ENCODE assay signal across 14 cellular contexts in the genomic region with DNA sequence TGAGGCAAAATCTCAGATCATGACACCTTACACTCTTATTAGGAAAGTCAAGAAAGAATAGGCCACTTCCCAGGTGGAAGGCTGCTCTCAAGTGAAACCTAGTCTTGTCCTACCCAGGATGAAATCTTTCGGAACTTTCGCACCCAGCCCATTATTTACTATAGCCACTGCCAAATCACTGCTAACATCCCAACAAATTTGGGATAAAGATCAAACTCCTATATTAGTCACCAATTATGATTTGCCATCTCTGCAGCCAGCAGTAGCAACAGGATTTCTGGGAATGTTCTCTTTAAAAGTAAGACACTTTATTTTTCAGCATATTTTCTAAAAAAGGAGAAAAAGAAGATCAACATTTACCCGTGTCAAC.
DNase-seq lines count a peak whose midpoint lies in the region; ATAC-seq and TF ChIP-seq lines count a peak whose summit lies in the region.
"Had no signal": no experiment of that assay in that cellular context is flagged by ENCODE, and none has a peak within 500 bp of the region (broad histone marks: within the 10 kb centered on the region; RNA-seq: fewer than 3 reads in every experiment).

No MANE protein-coding gene starts in this region.

- H3K27ac ChIP-seq in RWPE2 (ENCODE audit: poor library complexity, severe bottlenecking) (peak overlapping the region; percentile 97), coronary artery (peak overlapping the region; percentile 25 to 70), osteoblast (ENCODE audit: low read depth, low read length) (peak overlapping the region; percentile 59), uterus (peak overlapping the region; percentile 84 to 94)

- no peak overlapping the region for H3K4me3 ChIP-seq in RWPE2 (ENCODE audit: severe bottlenecking)
- no peak overlapping the region for H3K4me3 ChIP-seq in coronary artery
- no peak overlapping the region for H3K4me3 ChIP-seq in osteoblast (ENCODE audit: insufficient read depth, low read length)
- no peak overlapping the region for H3K4me3 ChIP-seq in uterus
- H3K4me3 ChIP-seq in BE2C (ENCODE audit: low read depth, low read length) = no peak overlapping the region

- no peak overlapping the region for H3K4me2 ChIP-seq in osteoblast (ENCODE audit: insufficient read depth, low read length)

- ATAC-seq in RWPE2 (ENCODE audit: low read depth) = no peak
- ATAC-seq in GM21367 (IDR thresholded peaks at IDR 0.05; ENCODE audit: unreplicated experiment) = no peak
- ATAC-seq: HCT116, left colon had no signal

- H3K4me1 ChIP-seq in RWPE2 (ENCODE audit: insufficient read depth, poor library complexity, severe bottlenecking) (peaks cover 21% of the 10 kb centered on the region), osteoblast (ENCODE audit: insufficient read depth, low read length) (peaks cover 23% of the 10 kb centered on the region), uterus (peaks cover 6 to 10% of the 10 kb centered on the region in 2 donors), BE2C (no peaks in the 10 kb centered on the region)

- H2AFZ ChIP-seq in osteoblast (ENCODE audit: low read length) = peak overlapping the region; percentile 62

- no peak for TF ChIP-seq POLR2A in uterus (IDR thresholded peaks at IDR 0.05)

- no peaks in the 10 kb centered on the region for H3K79me2 ChIP-seq in osteoblast (ENCODE audit: insufficient read depth, low read length)

- intact Hi-C loops in uterus (cut with DNase I; ENCODE audit: low total_unique reads) = loop anchor here (10.0 kb wide), 1 partner anchor 238 kb away; no protein-coding TSS in a partner anchor

- no peaks in the 10 kb centered on the region for H4K20me1 ChIP-seq in osteoblast (ENCODE audit: insufficient read depth, low read length)

- H3K36me3 ChIP-seq in RWPE2 (ENCODE audit: low read depth) = no peaks in the 10 kb centered on the region
- no peaks in the 10 kb centered on the region for H3K36me3 ChIP-seq in osteoblast (ENCODE audit: insufficient read depth, low read length)
- H3K36me3 ChIP-seq in uterus = no peaks in the 10 kb centered on the region
- H3K36me3 ChIP-seq in BE2C = no peaks in the 10 kb centered on the region

- TF ChIP-seq CTCF in RWPE2 (IDR thresholded peaks at IDR 0.05; ENCODE audit: poor library complexity, severe bottlenecking) (no peak), coronary artery (IDR thresholded peaks at IDR 0.05) (no peak), osteoblast (IDR thresholded peaks at IDR 0.05; ENCODE audit: extremely low read depth, low read depth, low read length) (no peak), uterus (IDR thresholded peaks at IDR 0.05) (no peak), BE2C (IDR thresholded peaks at IDR 0.05; ENCODE audit: low read depth, low read length) (no peak)

- H3K9me3 ChIP-seq in RWPE2 (ENCODE audit: severe bottlenecking) (no peaks in the 10 kb centered on the region), osteoblast (ENCODE audit: low read depth, low read length) (no peaks in the 10 kb centered on the region), uterus (no peaks in the 10 kb centered on the region), BE2C (no peaks in the 10 kb centered on the region)

- DNase-seq in RWPE2 (ENCODE audit: low spot score) (no peak), coronary artery (ENCODE audit: low spot score) (no peak), osteoblast (ENCODE audit: insufficient read length, low spot score, missing footprints) (no peak), uterus (no peak), BE2C (no peak), foreskin melanocyte (no peak)
- DNase-seq: activated CD8-positive, alpha-beta memory T cell treated with anti-CD3 and anti-CD28 coated beads, Interleukin-2, amount 50 U/mL, for 48 hours; dermis blood vessel endothelial cell; DMS53; left colon; NCI-H2029; NCI-H510A treated with DMSO at 0.1 percent for 48 hours had no signal

- H3K27me3 ChIP-seq in RWPE2 (ENCODE audit: insufficient read depth, poor library complexity, severe bottlenecking) (no peaks in the 10 kb centered on the region), osteoblast (ENCODE audit: insufficient read depth, low read length) (no peaks in the 10 kb centered on the region), uterus (no peaks in the 10 kb centered on the region), BE2C (no peaks in the 10 kb centered on the region)
